ENCODE assay signal across 12 cellular contexts in the genomic region with DNA sequence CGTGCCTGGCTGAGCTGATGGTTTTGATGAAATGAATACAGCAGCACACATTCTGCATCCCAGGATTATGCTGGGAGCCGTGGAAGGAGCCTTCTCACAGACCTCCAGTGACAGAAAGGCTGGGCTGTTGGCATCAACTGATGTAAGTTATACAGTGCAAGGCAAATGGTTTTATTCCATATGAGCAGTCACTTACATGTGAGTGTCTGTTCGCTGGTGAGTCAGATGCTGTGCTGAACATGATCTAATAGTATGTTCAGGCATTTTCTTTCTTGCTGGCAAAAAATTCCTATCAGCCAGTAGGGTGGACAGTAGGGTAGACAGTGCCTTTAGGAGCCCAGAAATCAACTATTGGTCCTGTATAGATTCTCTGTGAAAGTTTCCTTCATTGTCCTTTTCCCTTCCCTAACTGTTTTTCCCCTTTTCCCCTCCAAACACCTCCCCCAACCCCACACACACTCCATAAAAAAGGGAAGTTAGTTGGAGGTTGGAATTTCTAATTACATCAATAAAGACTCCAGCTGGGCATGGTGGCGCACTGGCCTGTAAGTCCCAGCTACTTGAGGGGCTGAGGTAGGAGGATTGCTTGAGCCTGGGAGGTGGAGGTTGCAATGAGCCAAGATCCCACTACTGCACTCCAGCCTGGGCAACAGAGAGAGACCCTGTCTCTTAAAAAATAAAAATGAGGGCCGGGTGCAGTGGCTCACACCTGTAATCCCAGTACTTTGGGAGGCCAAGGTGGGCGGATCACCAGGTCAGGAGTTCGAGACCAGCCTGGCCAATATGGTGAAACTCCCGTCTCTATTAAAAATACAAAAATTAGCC. TPM values are rescaled to one million over a fixed set of nuclear protein-coding genes. Genes with fewer than 3 reads are reported as not detected.
DNase-seq lines count a peak whose midpoint lies in the region; TF ChIP-seq lines count a peak whose summit lies in the region.
"Had no signal": no experiment of that assay in that cellular context is flagged by ENCODE, and none has a peak within 500 bp of the region (broad histone marks: within the 10 kb centered on the region; RNA-seq: fewer than 3 reads in every experiment).

No MANE protein-coding gene starts in this region.

- H4K20me1 ChIP-seq in smooth muscle cell (ENCODE audit: low read depth) = peaks cover 84% of the 10 kb centered on the region

- H3K4me3 ChIP-seq in fibroblast of villous mesenchyme (ENCODE audit: low read depth, low read length) (no peak overlapping the region), smooth muscle cell (no peak overlapping the region)
- H3K4me3 ChIP-seq: heart left ventricle, tibial artery had no signal

- H3K27me3 ChIP-seq in smooth muscle cell (ENCODE audit: low read depth) = no peaks in the 10 kb centered on the region
- H3K27me3 ChIP-seq: heart left ventricle, tibial artery had no signal

- no peaks in the 10 kb centered on the region for H3K4me1 ChIP-seq in smooth muscle cell (ENCODE audit: low read depth)

- H3K36me3 ChIP-seq in smooth muscle cell (ENCODE audit: low read depth) = no peaks in the 10 kb centered on the region
- H3K36me3 ChIP-seq: heart left ventricle, tibial artery had no signal

- H3F3A ChIP-seq in smooth muscle cell (ENCODE audit: low read depth) = no peaks in the 10 kb centered on the region

- DNase-seq in AG08395 (ENCODE audit: low spot score) (peak; percentile 62), HS-27A (ENCODE audit: low read depth) (peak; percentile 38), fibroblast of villous mesenchyme (ENCODE audit: low read depth) (peak; percentile 49), GM19240 (ENCODE audit: insufficient read length, low spot score) (no peak), smooth muscle cell (lab: John Stamatoyannopoulos, UW; ENCODE audit: unreplicated experiment) (no peak), activated gamma-delta T cell (lab: John Stamatoyannopoulos, UW) (no peak)
- no peak for DNase-seq in activated T-cell treated with anti-CD3 and anti-CD28 coated beads, Interleukin-2, amount 50 U/mL, for 1 hour
- DNase-seq: heart left ventricle, NCI-H510A, SIG-M5, tibial artery had no signal

- H3K4me2 ChIP-seq in smooth muscle cell = no peak overlapping the region

- WGBS in smooth muscle cell (ENCODE audit: low lambda C conversion rate) = 80% methylated on average over 8 of the region's 8 CpGs

- peaks cover 43% of the 10 kb centered on the region for H3K79me2 ChIP-seq in smooth muscle cell (ENCODE audit: low read depth)

- peak overlapping the region; percentile 26 for H3K27ac ChIP-seq in VCaP
- no peak overlapping the region for H3K27ac ChIP-seq in smooth muscle cell (ENCODE audit: low read depth)
- H3K27ac ChIP-seq: heart left ventricle, tibial artery had no signal

- no peak overlapping the region for H3K9ac ChIP-seq in smooth muscle cell (ENCODE audit: low read depth)

- no peaks in the 10 kb centered on the region for H3K9me3 ChIP-seq in smooth muscle cell (replicated peaks; ENCODE audit: low read depth)
- H3K9me3 ChIP-seq: tibial artery had no signal

- TF ChIP-seq CTCF in VCaP (conservative IDR thresholded peaks at IDR 0.05) (no peak), fibroblast of villous mesenchyme (IDR thresholded peaks at IDR 0.05; ENCODE audit: insufficient read depth, low read depth, low read length) (no peak), smooth muscle cell (IDR thresholded peaks at IDR 0.05; ENCODE audit: borderline replicate concordance, insufficient read depth, poor library complexity, severe bottlenecking) (no peak)

- no peak overlapping the region for H2AFZ ChIP-seq in smooth muscle cell (ENCODE audit: low read depth)

RNA-seq across cellular contexts. Expression of a gene that starts 36.2 kb away (rescaled TPM):
- total RNA-seq in fibroblast of villous mesenchyme = 0.64 and 0.86 TPM in 2 replicates
- total RNA-seq in smooth muscle cell = 0.67 and 0.85 TPM in 2 replicates
- 1.2 and 1.5 TPM in 2 replicates for polyA plus RNA-seq in smooth muscle cell

Comparison
In these comparisons a context has a peak if more than half of its experiments do, and no peak if none do; other contexts are left out.
1. DNase-seq: peak in AG08395 (single experiment), HS-27A (single experiment) and fibroblast of villous mesenchyme (single experiment); none in activated T-cell treated with anti-CD3 and anti-CD28 coated beads, Interleukin-2, amount 50 U/mL, for 1 hour (single experiment), GM19240 (single experiment), smooth muscle cell (single experiment) and activated gamma-delta T cell (single experiment).